29 cellular contexts compared by ENCODE assay signal in genomic region chr2:224075588-224075987, GRCh38.
"Had no signal": no experiment of that assay in that cellular context is flagged by ENCODE, and none has a peak within 500 bp of the region (broad histone marks: within the 10 kb centered on the region; RNA-seq: fewer than 3 reads in every experiment).

No MANE protein-coding gene starts in this region.

- H3K27ac ChIP-seq: stomach, suprapubic skin, testis, thoracic aorta, thyroid gland, tibial artery, tibial nerve, transverse colon, upper lobe of left lung, upper lobe of right lung, uterus, vagina had no signal

- H3K36me3 Mint-ChIP-seq: stimulated activated effector memory CD8-positive, alpha-beta T cell treated with anti-CD3 and anti-CD28 coated beads, Interleukin-12 subunit alpha, Interleukin-12 subunit beta, amount 100 ng/mL, for 72 hours; stimulated activated memory B cell treated with anti-CD40 and anti-IgM and Interleukin-4, amounts not matched to agents 10 μg/mL and 1 μg/mL and 100 μg/mL, for 72 hours; stimulated activated naive B cell treated with anti-CD40 and anti-IgM and Interleukin-4, amounts not matched to agents 10 μg/mL and 1 μg/mL and 100 μg/mL, for 72 hours; type B pancreatic cell had no signal

- ATAC-seq: stimulated activated effector memory CD8-positive, alpha-beta T cell treated with anti-CD3 and anti-CD28 coated beads, Interleukin-12 subunit alpha, Interleukin-12 subunit beta, amount 100 ng/mL, for 72 hours; stimulated activated memory B cell treated with anti-CD40 and anti-IgM and Interleukin-4, amounts not matched to agents 10 μg/mL and 1 μg/mL and 100 μg/mL, for 72 hours; stimulated activated naive B cell treated with anti-CD40 and anti-IgM and Interleukin-4, amounts not matched to agents 10 μg/mL and 1 μg/mL and 100 μg/mL, for 72 hours; stimulated activated naive CD8-positive, alpha-beta T cell treated with anti-CD3 and anti-CD28 coated beads, Interleukin-15, amount 100 ng/mL, for 72 hours; stimulated activated naive CD8-positive, alpha-beta T cell treated with anti-CD3 and anti-CD28 coated beads, Interleukin-15, Interleukin-2, amounts not matched to agents 100 U/mL and 50 U/mL, for 24 hours; upper lobe of right lung had no signal

- H3K36me3 ChIP-seq: stomach, suprapubic skin, thoracic aorta, thyroid gland, tibial artery, tibial nerve, transverse colon, upper lobe of left lung, upper lobe of right lung, uterus, vagina had no signal

- DNase-seq: stimulated activated CD4-positive, alpha-beta T cell treated with anti-CD3 and anti-CD28 coated beads, Interleukin-2, amount 100 ng/mL, for 48 hours; stimulated activated CD4-positive, alpha-beta T cell treated with anti-CD3 and anti-CD28 coated beads, Interleukin-4, amount 100 ng/mL, for 1 hour; stimulated activated CD4-positive, alpha-beta T cell treated with anti-CD3 and anti-CD28 coated beads, Interleukin-4, amount 100 ng/mL, for 24 hours; stimulated activated CD4-positive, alpha-beta T cell treated with anti-CD3 and anti-CD28 coated beads, Interleukin-4, amount 100 ng/mL, for 4 hours; stimulated activated CD8-positive, alpha-beta memory T cell treated with anti-CD3 and anti-CD28 coated beads, Interleukin-4, amount 100 ng/mL, for 48 hours; stimulated activated naive B cell treated with anti-CD40 and anti-IgM and Interleukin-4, amounts not matched to agents 10 μg/mL and 1 μg/mL and 100 μg/mL, for 72 hours; stimulated activated naive CD4-positive, alpha-beta T cell; stimulated activated naive CD4-positive, alpha-beta T cell treated with Interleukin-2 at 50 U/mL for 16 hours; stimulated activated naive CD8-positive, alpha-beta T cell treated with anti-CD3 and anti-CD28 coated beads, Interleukin-15, amount 100 ng/mL, for 72 hours; stimulated activated naive CD8-positive, alpha-beta T cell treated with anti-CD3 and anti-CD28 coated beads, Interleukin-15, Interleukin-2, amounts not matched to agents 100 U/mL and 50 U/mL, for 24 hours; stomach; substantia nigra; testis; thyroid gland; tibial artery; transverse colon; trophoblast cell; upper lobe of left lung; upper lobe of right lung; uterus had no signal

- H3K4me3 ChIP-seq: stomach, suprapubic skin, testis, thoracic aorta, thyroid gland, tibial artery, tibial nerve, transverse colon, upper lobe of left lung, upper lobe of right lung, uterus, vagina had no signal

- H3K9me3 Mint-ChIP-seq: stimulated activated effector memory CD8-positive, alpha-beta T cell treated with anti-CD3 and anti-CD28 coated beads, Interleukin-12 subunit alpha, Interleukin-12 subunit beta, amount 100 ng/mL, for 72 hours; stimulated activated memory B cell treated with anti-CD40 and anti-IgM and Interleukin-4, amounts not matched to agents 10 μg/mL and 1 μg/mL and 100 μg/mL, for 72 hours; stimulated activated naive CD8-positive, alpha-beta T cell treated with anti-CD3 and anti-CD28 coated beads, Interleukin-15, Interleukin-2, amounts not matched to agents 100 ng/mL and 50 ng/mL, for 24 hours had no signal

- FAIRE-seq: urothelium cell line had no signal

- H3K4me1 Mint-ChIP-seq: stimulated activated effector memory CD8-positive, alpha-beta T cell treated with anti-CD3 and anti-CD28 coated beads, Interleukin-12 subunit alpha, Interleukin-12 subunit beta, amount 100 ng/mL, for 72 hours; stimulated activated memory B cell treated with anti-CD40 and anti-IgM and Interleukin-4, amounts not matched to agents 10 μg/mL and 1 μg/mL and 100 μg/mL, for 72 hours; stimulated activated naive B cell treated with anti-CD40 and anti-IgM and Interleukin-4, amounts not matched to agents 10 μg/mL and 1 μg/mL and 100 μg/mL, for 72 hours; stimulated activated naive CD8-positive, alpha-beta T cell treated with anti-CD3 and anti-CD28 coated beads, Interleukin-15, amount 100 ng/mL, for 72 hours had no signal

- H3K4me1 ChIP-seq: stomach, testis, tibial artery, tibial nerve, transverse colon, upper lobe of left lung, upper lobe of right lung, uterus had no signal

- H3K27ac Mint-ChIP-seq: stimulated activated effector memory CD8-positive, alpha-beta T cell treated with anti-CD3 and anti-CD28 coated beads, Interleukin-12 subunit alpha, Interleukin-12 subunit beta, amount 100 ng/mL, for 72 hours; stimulated activated memory B cell treated with anti-CD40 and anti-IgM and Interleukin-4, amounts not matched to agents 10 μg/mL and 1 μg/mL and 100 μg/mL, for 72 hours; stimulated activated naive B cell treated with anti-CD40 and anti-IgM and Interleukin-4, amounts not matched to agents 10 μg/mL and 1 μg/mL and 100 μg/mL, for 72 hours; stimulated activated naive CD8-positive, alpha-beta T cell treated with anti-CD3 and anti-CD28 coated beads, Interleukin-15, amount 100 ng/mL, for 72 hours; stimulated activated naive CD8-positive, alpha-beta T cell treated with anti-CD3 and anti-CD28 coated beads, Interleukin-15, Interleukin-2, amounts not matched to agents 100 ng/mL and 50 ng/mL, for 24 hours; type B pancreatic cell had no signal

- H3K27me3 ChIP-seq: stomach, suprapubic skin, testis, thyroid gland, tibial artery, tibial nerve, transverse colon, upper lobe of left lung, upper lobe of right lung, uterus, vagina had no signal

- H3K27me3 Mint-ChIP-seq: stimulated activated naive CD8-positive, alpha-beta T cell treated with anti-CD3 and anti-CD28 coated beads, Interleukin-15, amount 100 ng/mL, for 72 hours; stimulated activated naive CD8-positive, alpha-beta T cell treated with anti-CD3 and anti-CD28 coated beads, Interleukin-15, Interleukin-2, amounts not matched to agents 100 ng/mL and 50 ng/mL, for 24 hours had no signal

- H3K9me3 ChIP-seq: stomach, suprapubic skin, testis, thoracic aorta, thyroid gland, tibial artery, tibial nerve, transverse colon, upper lobe of left lung, upper lobe of right lung, uterus, vagina had no signal

- H3K4me3 Mint-ChIP-seq: stimulated activated effector memory CD8-positive, alpha-beta T cell treated with anti-CD3 and anti-CD28 coated beads, Interleukin-12 subunit alpha, Interleukin-12 subunit beta, amount 100 ng/mL, for 72 hours; stimulated activated memory B cell treated with anti-CD40 and anti-IgM and Interleukin-4, amounts not matched to agents 10 μg/mL and 1 μg/mL and 100 μg/mL, for 72 hours; stimulated activated naive B cell treated with anti-CD40 and anti-IgM and Interleukin-4, amounts not matched to agents 10 μg/mL and 1 μg/mL and 100 μg/mL, for 72 hours; stimulated activated naive CD8-positive, alpha-beta T cell treated with anti-CD3 and anti-CD28 coated beads, Interleukin-15, amount 100 ng/mL, for 72 hours; stimulated activated naive CD8-positive, alpha-beta T cell treated with anti-CD3 and anti-CD28 coated beads, Interleukin-15, Interleukin-2, amounts not matched to agents 100 ng/mL and 50 ng/mL, for 24 hours; type B pancreatic cell had no signal
